ENCODE assay signal across 10 cellular contexts in genomic region chr1:165900576-165901380, GRCh38.
DNase-seq lines count a peak whose midpoint lies in the region; ATAC-seq and TF ChIP-seq lines count a peak whose summit lies in the region.
"Had no signal": no experiment of that assay in that cellular context is flagged by ENCODE, and none has a peak within 500 bp of the region (broad histone marks: within the 10 kb centered on the region; RNA-seq: fewer than 3 reads in every experiment).

No MANE protein-coding gene starts in this region.

- no peaks in the 10 kb centered on the region for H3K9me3 Mint-ChIP-seq in Caco-2 (ENCODE audit: unreplicated experiment)

- CTCF ChIA-PET in Caco-2 (lab: Charles Lee): interaction anchor here (1.2 kb wide), 1 partner anchor 72 kb away, joined by 4 read pairs; no protein-coding TSS in a partner anchor

- ATAC-seq in HG03571 (IDR thresholded peaks at IDR 0.05; ENCODE audit: unreplicated experiment) (no peak), GM18861 (IDR thresholded peaks at IDR 0.05; ENCODE audit: unreplicated experiment) (no peak), HG02938 (IDR thresholded peaks at IDR 0.05; ENCODE audit: unreplicated experiment) (no peak)

- H3K27me3 ChIP-seq in Caco-2 (replicated peaks; ENCODE audit: control insufficient read depth, insufficient read depth, low read length): no peaks in the 10 kb centered on the region

- H3K4me3 ChIP-seq in Caco-2 (ENCODE audit: low read depth, low read length): no peak overlapping the region

- peaks cover 41% of the 10 kb centered on the region for H3K36me3 Mint-ChIP-seq in Caco-2 (ENCODE audit: insufficient read depth, unreplicated experiment)

- H3K9me3 ChIP-seq in Caco-2: no peaks in the 10 kb centered on the region

- no peaks in the 10 kb centered on the region for H3K27me3 Mint-ChIP-seq in Caco-2 (ENCODE audit: insufficient read depth, unreplicated experiment)

- no peaks in the 10 kb centered on the region; the same call in none of the 2 replicates for H3K36me3 ChIP-seq in Caco-2 (ENCODE audit: control insufficient read depth, insufficient read depth, low read length)

- H3K4me1 ChIP-seq in Caco-2: peaks cover 3% of the 10 kb centered on the region; the same call in 1 of the 2 replicates
- H3K4me1 ChIP-seq: parathyroid adenoma had no signal

- H3K4me1 Mint-ChIP-seq in Caco-2 (ENCODE audit: low read depth, unreplicated experiment): peaks cover 21% of the 10 kb centered on the region

- peak in 1 of 2 experiments; percentile 28 for DNase-seq in Caco-2
- DNase-seq in NCI-H2081 treated with DMSO at 0.1 percent for 48 hours (lab: John Stamatoyannopoulos, UW): peak; percentile 69
- DNase-seq in cerebellum (ENCODE audit: low spot score): peak; percentile 50
- DNase-seq in myocyte (ENCODE audit: low read depth): peak; percentile 40
- no peak for DNase-seq in hippocampal formation (lab: John Stamatoyannopoulos, UW)
- DNase-seq: MV-4-11 had no signal

- H3K27ac Mint-ChIP-seq in Caco-2 (ENCODE audit: unreplicated experiment): peak overlapping the region; percentile 88

- intact Hi-C loops in Caco-2 (cut with micrococcal nuclease; ENCODE audit: unreplicated experiment): no loop called here

- H3K4me3 Mint-ChIP-seq in Caco-2 (ENCODE audit: unreplicated experiment): no peak overlapping the region

- POLR2A ChIA-PET in Caco-2 (lab: Charles Lee): no interaction called here

- BruUV-seq in Caco-2 (replicated peaks; lab: Mats Ljungman, UMichigan): no TSS peak

- no peak for TF ChIP-seq CTCF in Caco-2 (IDR thresholded peaks at IDR 0.05; ENCODE audit: insufficient read depth in 1 of 2, low read depth in 1 of 2, low read length in 1 of 2, severe bottlenecking in 1 of 2, unreplicated experiment in 1 of 2)

Comparison
In these comparisons a context has a peak if more than half of its experiments do, and no peak if none do; other contexts are left out.
1. DNase-seq: peak in NCI-H2081 treated with DMSO at 0.1 percent for 48 hours (single experiment), cerebellum (single experiment) and myocyte (single experiment); none in hippocampal formation (0 of 2).